1 cellular context compared by ENCODE assay signal in the genomic region with DNA sequence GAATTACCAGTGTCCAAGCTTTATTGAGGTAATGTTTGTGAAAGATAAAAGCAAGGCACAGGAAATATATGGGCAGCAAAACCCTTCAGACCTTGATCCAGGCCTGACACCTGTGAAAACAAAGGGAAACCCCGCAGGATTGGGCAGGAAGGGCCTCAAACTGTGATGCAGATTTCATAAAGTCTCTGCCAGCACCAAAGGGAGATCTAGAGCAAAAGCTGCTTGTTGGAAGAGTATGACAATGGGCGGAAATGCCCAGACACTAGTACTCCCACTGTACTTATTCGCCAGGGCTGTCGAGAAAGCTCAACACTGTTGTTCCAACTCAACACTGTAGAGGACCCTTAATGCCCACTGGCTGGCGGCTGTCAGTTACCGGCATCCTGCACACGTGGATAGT.
TF ChIP-seq lines count a peak whose summit lies in the region.

No MANE protein-coding gene starts in this region.

TF ChIP-seq in H1, 55 proteins besides CTCF, POLR2A, EP300 and RAD21 (continued from another document):
- TF ChIP-seq RBBP5 (IDR thresholded peaks at IDR 0.05; ENCODE audit: borderline replicate concordance, low read depth, low read length) = no peak
- TF ChIP-seq, protein P1, sequence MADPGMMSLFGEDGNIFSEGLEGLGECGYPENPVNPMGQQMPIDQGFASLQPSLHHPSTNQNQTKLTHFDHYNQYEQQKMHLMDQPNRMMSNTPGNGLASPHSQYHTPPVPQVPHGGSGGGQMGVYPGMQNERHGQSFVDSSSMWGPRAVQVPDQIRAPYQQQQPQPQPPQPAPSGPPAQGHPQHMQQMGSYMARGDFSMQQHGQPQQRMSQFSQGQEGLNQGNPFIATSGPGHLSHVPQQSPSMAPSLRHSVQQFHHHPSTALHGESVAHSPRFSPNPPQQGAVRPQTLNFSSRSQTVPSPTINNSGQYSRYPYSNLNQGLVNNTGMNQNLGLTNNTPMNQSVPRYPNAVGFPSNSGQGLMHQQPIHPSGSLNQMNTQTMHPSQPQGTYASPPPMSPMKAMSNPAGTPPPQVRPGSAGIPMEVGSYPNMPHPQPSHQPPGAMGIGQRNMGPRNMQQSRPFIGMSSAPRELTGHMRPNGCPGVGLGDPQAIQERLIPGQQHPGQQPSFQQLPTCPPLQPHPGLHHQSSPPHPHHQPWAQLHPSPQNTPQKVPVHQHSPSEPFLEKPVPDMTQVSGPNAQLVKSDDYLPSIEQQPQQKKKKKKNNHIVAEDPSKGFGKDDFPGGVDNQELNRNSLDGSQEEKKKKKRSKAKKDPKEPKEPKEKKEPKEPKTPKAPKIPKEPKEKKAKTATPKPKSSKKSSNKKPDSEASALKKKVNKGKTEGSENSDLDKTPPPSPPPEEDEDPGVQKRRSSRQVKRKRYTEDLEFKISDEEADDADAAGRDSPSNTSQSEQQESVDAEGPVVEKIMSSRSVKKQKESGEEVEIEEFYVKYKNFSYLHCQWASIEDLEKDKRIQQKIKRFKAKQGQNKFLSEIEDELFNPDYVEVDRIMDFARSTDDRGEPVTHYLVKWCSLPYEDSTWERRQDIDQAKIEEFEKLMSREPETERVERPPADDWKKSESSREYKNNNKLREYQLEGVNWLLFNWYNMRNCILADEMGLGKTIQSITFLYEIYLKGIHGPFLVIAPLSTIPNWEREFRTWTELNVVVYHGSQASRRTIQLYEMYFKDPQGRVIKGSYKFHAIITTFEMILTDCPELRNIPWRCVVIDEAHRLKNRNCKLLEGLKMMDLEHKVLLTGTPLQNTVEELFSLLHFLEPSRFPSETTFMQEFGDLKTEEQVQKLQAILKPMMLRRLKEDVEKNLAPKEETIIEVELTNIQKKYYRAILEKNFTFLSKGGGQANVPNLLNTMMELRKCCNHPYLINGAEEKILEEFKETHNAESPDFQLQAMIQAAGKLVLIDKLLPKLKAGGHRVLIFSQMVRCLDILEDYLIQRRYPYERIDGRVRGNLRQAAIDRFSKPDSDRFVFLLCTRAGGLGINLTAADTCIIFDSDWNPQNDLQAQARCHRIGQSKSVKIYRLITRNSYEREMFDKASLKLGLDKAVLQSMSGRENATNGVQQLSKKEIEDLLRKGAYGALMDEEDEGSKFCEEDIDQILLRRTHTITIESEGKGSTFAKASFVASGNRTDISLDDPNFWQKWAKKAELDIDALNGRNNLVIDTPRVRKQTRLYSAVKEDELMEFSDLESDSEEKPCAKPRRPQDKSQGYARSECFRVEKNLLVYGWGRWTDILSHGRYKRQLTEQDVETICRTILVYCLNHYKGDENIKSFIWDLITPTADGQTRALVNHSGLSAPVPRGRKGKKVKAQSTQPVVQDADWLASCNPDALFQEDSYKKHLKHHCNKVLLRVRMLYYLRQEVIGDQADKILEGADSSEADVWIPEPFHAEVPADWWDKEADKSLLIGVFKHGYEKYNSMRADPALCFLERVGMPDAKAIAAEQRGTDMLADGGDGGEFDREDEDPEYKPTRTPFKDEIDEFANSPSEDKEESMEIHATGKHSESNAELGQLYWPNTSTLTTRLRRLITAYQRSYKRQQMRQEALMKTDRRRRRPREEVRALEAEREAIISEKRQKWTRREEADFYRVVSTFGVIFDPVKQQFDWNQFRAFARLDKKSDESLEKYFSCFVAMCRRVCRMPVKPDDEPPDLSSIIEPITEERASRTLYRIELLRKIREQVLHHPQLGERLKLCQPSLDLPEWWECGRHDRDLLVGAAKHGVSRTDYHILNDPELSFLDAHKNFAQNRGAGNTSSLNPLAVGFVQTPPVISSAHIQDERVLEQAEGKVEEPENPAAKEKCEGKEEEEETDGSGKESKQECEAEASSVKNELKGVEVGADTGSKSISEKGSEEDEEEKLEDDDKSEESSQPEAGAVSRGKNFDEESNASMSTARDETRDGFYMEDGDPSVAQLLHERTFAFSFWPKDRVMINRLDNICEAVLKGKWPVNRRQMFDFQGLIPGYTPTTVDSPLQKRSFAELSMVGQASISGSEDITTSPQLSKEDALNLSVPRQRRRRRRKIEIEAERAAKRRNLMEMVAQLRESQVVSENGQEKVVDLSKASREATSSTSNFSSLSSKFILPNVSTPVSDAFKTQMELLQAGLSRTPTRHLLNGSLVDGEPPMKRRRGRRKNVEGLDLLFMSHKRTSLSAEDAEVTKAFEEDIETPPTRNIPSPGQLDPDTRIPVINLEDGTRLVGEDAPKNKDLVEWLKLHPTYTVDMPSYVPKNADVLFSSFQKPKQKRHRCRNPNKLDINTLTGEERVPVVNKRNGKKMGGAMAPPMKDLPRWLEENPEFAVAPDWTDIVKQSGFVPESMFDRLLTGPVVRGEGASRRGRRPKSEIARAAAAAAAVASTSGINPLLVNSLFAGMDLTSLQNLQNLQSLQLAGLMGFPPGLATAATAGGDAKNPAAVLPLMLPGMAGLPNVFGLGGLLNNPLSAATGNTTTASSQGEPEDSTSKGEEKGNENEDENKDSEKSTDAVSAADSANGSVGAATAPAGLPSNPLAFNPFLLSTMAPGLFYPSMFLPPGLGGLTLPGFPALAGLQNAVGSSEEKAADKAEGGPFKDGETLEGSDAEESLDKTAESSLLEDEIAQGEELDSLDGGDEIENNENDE (IDR thresholded peaks at IDR 0.05; ENCODE audit: insufficient replicate concordance, low read length) = no peak
- TF ChIP-seq PHF8 (conservative IDR thresholded peaks at IDR 0.05; ENCODE audit: low read depth, low read length) = no peak
- TF ChIP-seq SIRT6 (IDR thresholded peaks at IDR 0.05; ENCODE audit: low read length) = no peak
- TF ChIP-seq JUND (IDR thresholded peaks at IDR 0.05; ENCODE audit: low read length) = no peak
- TF ChIP-seq TEAD4 (IDR thresholded peaks at IDR 0.05; ENCODE audit: low read depth, low read length) = no peak
- TF ChIP-seq BCL11A (IDR thresholded peaks at IDR 0.05; ENCODE audit: low read depth in 2 of 2, low read length in 2 of 2) = no peak
- TF ChIP-seq, protein P2, sequence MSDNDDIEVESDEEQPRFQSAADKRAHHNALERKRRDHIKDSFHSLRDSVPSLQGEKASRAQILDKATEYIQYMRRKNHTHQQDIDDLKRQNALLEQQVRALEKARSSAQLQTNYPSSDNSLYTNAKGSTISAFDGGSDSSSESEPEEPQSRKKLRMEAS (IDR thresholded peaks at IDR 0.05) = no peak
- TF ChIP-seq MAFK (IDR thresholded peaks at IDR 0.05; ENCODE audit: low read depth, low read length) = no peak
- TF ChIP-seq, protein P3, sequence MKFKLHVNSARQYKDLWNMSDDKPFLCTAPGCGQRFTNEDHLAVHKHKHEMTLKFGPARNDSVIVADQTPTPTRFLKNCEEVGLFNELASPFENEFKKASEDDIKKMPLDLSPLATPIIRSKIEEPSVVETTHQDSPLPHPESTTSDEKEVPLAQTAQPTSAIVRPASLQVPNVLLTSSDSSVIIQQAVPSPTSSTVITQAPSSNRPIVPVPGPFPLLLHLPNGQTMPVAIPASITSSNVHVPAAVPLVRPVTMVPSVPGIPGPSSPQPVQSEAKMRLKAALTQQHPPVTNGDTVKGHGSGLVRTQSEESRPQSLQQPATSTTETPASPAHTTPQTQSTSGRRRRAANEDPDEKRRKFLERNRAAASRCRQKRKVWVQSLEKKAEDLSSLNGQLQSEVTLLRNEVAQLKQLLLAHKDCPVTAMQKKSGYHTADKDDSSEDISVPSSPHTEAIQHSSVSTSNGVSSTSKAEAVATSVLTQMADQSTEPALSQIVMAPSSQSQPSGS (IDR thresholded peaks at IDR 0.05; ENCODE audit: low read length) = no peak
- no peak for TF ChIP-seq KDM4A (IDR thresholded peaks at IDR 0.05; ENCODE audit: low read depth, low read length, severe bottlenecking)
- TF ChIP-seq EGR1 (IDR thresholded peaks at IDR 0.05; ENCODE audit: borderline replicate concordance, low read depth, low read length) = no peak
- no peak for TF ChIP-seq TAF7 (optimal IDR thresholded peaks at IDR 0.05; ENCODE audit: borderline replicate concordance, low read depth, low read length)
- TF ChIP-seq SIN3A (conservative IDR thresholded peaks at IDR 0.05 in 1 of 2, IDR thresholded peaks at IDR 0.05 in 1 of 2; ENCODE audit: low read depth in 1 of 2, low read length in 2 of 2) = no peak
- no peak for TF ChIP-seq CEBPB (IDR thresholded peaks at IDR 0.05; ENCODE audit: low read depth, low read length)
- TF ChIP-seq NANOG (IDR thresholded peaks at IDR 0.05; ENCODE audit: insufficient read depth, low read depth, low read length, poor library complexity, severe bottlenecking) = no peak
- no peak for TF ChIP-seq CREB1 (IDR thresholded peaks at IDR 0.05)
